In the genomic region with DNA sequence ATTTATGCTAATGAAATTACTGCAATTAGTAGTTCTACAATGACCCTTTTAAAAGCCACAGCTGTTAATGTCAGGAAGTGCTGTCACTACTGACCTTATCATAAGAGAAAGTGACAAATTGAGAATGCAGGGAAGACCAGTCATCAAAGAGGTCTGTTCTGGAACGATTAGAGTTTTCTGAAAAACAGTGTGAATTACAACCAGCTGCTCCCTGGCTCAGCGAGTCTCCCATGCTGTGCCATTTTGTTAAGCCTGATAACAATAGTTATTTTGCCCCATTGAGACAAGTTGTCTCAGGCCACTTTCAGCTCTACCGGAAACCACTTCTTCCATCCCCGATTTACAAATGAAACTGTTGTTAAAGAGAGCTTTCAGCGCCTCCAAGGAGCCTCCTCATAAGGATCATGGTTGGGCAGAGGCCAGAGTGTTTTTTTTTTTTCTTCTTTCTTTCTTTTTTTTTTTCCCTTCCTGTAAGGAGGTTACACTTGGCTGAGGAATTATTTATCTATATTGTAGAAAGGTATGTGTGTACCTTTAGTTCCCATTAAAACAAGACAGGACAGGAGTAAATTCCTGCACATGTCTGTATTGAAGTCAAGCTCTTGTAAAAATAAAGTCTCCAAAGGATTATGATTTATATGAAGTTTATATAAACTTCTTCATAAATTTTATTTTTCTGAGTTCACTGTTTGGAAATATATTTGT, we compare ENCODE assay signal across 15 cellular contexts.
A peak's percentile ranks its signal among the peaks of the same experiment; 100 is the strongest.
DNase-seq lines count a peak whose midpoint lies in the region; ATAC-seq, FAIRE-seq and TF ChIP-seq lines count a peak whose summit lies in the region.
"Had no signal": no experiment of that assay in that cellular context is flagged by ENCODE, and none has a peak within 500 bp of the region (broad histone marks: within the 10 kb centered on the region; RNA-seq: fewer than 3 reads in every experiment).

No MANE protein-coding gene starts in this region.

- H3K27me3 ChIP-seq in ACC112 (ENCODE audit: insufficient read depth, low read length) (peaks cover 3% of the 10 kb centered on the region; the same call in 1 of the 2 replicates), GM23338 (ENCODE audit: insufficient read depth) (no peaks in the 10 kb centered on the region), astrocyte (ENCODE audit: insufficient read depth, low read length) (no peaks in the 10 kb centered on the region), iPS-18a (ENCODE audit: control insufficient read depth, insufficient read depth, low read length) (no peaks in the 10 kb centered on the region), testis (no peaks in the 10 kb centered on the region), PC-3 (ENCODE audit: low read length) (peaks cover 48% of the 10 kb centered on the region)
- H3K27me3 ChIP-seq: transverse colon had no signal

- DNase-seq in GM23338 (ENCODE audit: low spot score) (peak; percentile 80), astrocyte (ENCODE audit: low read depth) (no peak), testis (no peak), PC-3 (no peak)
- DNase-seq: activated B cell treated with CpG ODN at 0.5 μM for 24 hours, BE2C, transverse colon had no signal

- H3K4me2 ChIP-seq in GM23338 = peak overlapping the region; percentile 12
- no peak overlapping the region for H3K4me2 ChIP-seq in astrocyte (ENCODE audit: low read length)
- H3K4me2 ChIP-seq in PC-3 (ENCODE audit: low read length) = no peak overlapping the region

- TF ChIP-seq CTCF in GM23338 (conservative IDR thresholded peaks at IDR 0.05; ENCODE audit: low read depth in 2 of 2) (no peak), astrocyte (IDR thresholded peaks at IDR 0.05; ENCODE audit: insufficient read depth, low read depth, low read length) (no peak), testis (IDR thresholded peaks at IDR 0.05) (no peak), PC-3 (conservative IDR thresholded peaks at IDR 0.05; ENCODE audit: low read depth, low read length) (no peak)

- no peak for FAIRE-seq in astrocyte (lab: Jason Lieb, UNC)
- FAIRE-seq: colon had no signal

- 19 to 32% methylated on average over 5 of the region's 5 CpGs for WGBS in testis, 2 donors

- TF ChIP-seq POLR2A in testis (IDR thresholded peaks at IDR 0.05) = no peak

- H3K4me3 ChIP-seq in ACC112 (ENCODE audit: low read depth, low read length) (no peak overlapping the region), GM23338 (peak overlapping the region; percentile 15; the same call in 1 of the 2 replicates), astrocyte (ENCODE audit: insufficient read depth, low read depth, low read length) (no peak overlapping the region), iPS-18a (ENCODE audit: low read length) (no peak overlapping the region), testis (no peak overlapping the region), PC-3 (ENCODE audit: low read length) (no peak overlapping the region)
- H3K4me3 ChIP-seq: transverse colon had no signal

- ATAC-seq in GM23338 (peak; percentile 68), HG03159 (IDR thresholded peaks at IDR 0.05; ENCODE audit: unreplicated experiment) (no peak), HG03025 (IDR thresholded peaks at IDR 0.05; ENCODE audit: low FRiP score, unreplicated experiment) (no peak), PC-3 (no peak)
- ATAC-seq: Right ventricle myocardium inferior had no signal

- CTCF ChIA-PET in PC-3 (lab: Charles Lee) = interaction anchor here (0.7 kb wide), 1 partner anchor 1436 kb away, joined by 7 read pairs; no protein-coding TSS in a partner anchor

- no peaks in the 10 kb centered on the region for H3K36me3 ChIP-seq in ACC112 (ENCODE audit: insufficient read depth, low read length)
- H3K36me3 ChIP-seq in GM23338 (ENCODE audit: insufficient read depth) = no peaks in the 10 kb centered on the region
- H3K36me3 ChIP-seq in astrocyte (ENCODE audit: insufficient read depth, low read length) = no peaks in the 10 kb centered on the region
- H3K36me3 ChIP-seq in iPS-18a (ENCODE audit: control insufficient read depth, low read depth, low read length) = no peaks in the 10 kb centered on the region
- H3K36me3 ChIP-seq in testis (ENCODE audit: low read depth, missing control alignments) = no peaks in the 10 kb centered on the region
- H3K36me3 ChIP-seq in PC-3 (ENCODE audit: low read depth, low read length) = no peaks in the 10 kb centered on the region
- H3K36me3 ChIP-seq: BE2C, transverse colon had no signal

- peaks cover 66% of the 10 kb centered on the region for H3K4me1 Mint-ChIP-seq in GM23338
- no peaks in the 10 kb centered on the region for H3K4me1 Mint-ChIP-seq in astrocyte (ENCODE audit: low read depth, unreplicated experiment)
- H3K4me1 Mint-ChIP-seq: activated B cell treated with CpG ODN at 0.5 μM for 24 hours, IgD-negative memory B cell had no signal

- no peaks in the 10 kb centered on the region; the same call in 2 of the 3 replicates for H3K9me3 Mint-ChIP-seq in GM23338
- no peaks in the 10 kb centered on the region for H3K9me3 Mint-ChIP-seq in astrocyte (ENCODE audit: unreplicated experiment)
- H3K9me3 Mint-ChIP-seq: activated B cell treated with CpG ODN at 0.5 μM for 24 hours; activated T-helper 2 cell treated with anti-CD3 and anti-CD28 coated beads, Interferon-gamma antibody, Interleukin-2, Interleukin-4, amounts not matched to agents 10 μg/mL and 5 μg/mL and 100 μg/mL, durations not matched to agents 14 hours and 24 hours and 36 hours; IgD-negative memory B cell had no signal

- BruUV-seq in PC-3 (replicated peaks; lab: Mats Ljungman, UMichigan) = no TSS peak

- peaks cover 5% of the 10 kb centered on the region for H3K27me3 Mint-ChIP-seq in GM23338 (ENCODE audit: insufficient read depth, low read depth, poor library complexity)
- H3K27me3 Mint-ChIP-seq in astrocyte (ENCODE audit: low read depth, unreplicated experiment) = peaks cover 5% of the 10 kb centered on the region

- H3K27ac Mint-ChIP-seq in GM23338 (peak overlapping the region; percentile 90), astrocyte (ENCODE audit: unreplicated experiment) (no peak overlapping the region)
- H3K27ac Mint-ChIP-seq: activated B cell treated with CpG ODN at 0.5 μM for 24 hours; activated T-helper 2 cell treated with anti-CD3 and anti-CD28 coated beads, Interferon-gamma antibody, Interleukin-2, Interleukin-4, amounts not matched to agents 10 μg/mL and 5 μg/mL and 100 μg/mL, durations not matched to agents 14 hours and 24 hours and 36 hours; IgD-negative memory B cell had no signal

- H4K20me1 ChIP-seq in GM23338 (replicated peaks; ENCODE audit: insufficient read depth) (no peaks in the 10 kb centered on the region), astrocyte (ENCODE audit: insufficient read depth, low read length) (no peaks in the 10 kb centered on the region), PC-3 (ENCODE audit: low read length) (no peaks in the 10 kb centered on the region)

- H3K4me1 ChIP-seq in ACC112 (ENCODE audit: control insufficient read depth, insufficient read depth, low read length, unreplicated experiment) (no peaks in the 10 kb centered on the region), GM23338 (ENCODE audit: insufficient read depth) (peaks cover 53% of the 10 kb centered on the region), astrocyte (ENCODE audit: insufficient read depth, low read length) (no peaks in the 10 kb centered on the region), iPS-18a (ENCODE audit: control insufficient read depth, low read depth, low read length) (peaks cover 47% of the 10 kb centered on the region), testis (no peaks in the 10 kb centered on the region), PC-3 (ENCODE audit: insufficient read depth, low read length) (no peaks in the 10 kb centered on the region)
- H3K4me1 ChIP-seq: BE2C had no signal

- peaks cover 3% of the 10 kb centered on the region; the same call in 1 of the 3 replicates for H3K36me3 Mint-ChIP-seq in GM23338 (ENCODE audit: low read depth)
- no peaks in the 10 kb centered on the region for H3K36me3 Mint-ChIP-seq in astrocyte (ENCODE audit: low read depth, unreplicated experiment)

- H2AFZ ChIP-seq in ACC112 (ENCODE audit: low read length, unreplicated experiment) = peak overlapping the region; percentile 18
- no peak overlapping the region for H2AFZ ChIP-seq in GM23338
- H2AFZ ChIP-seq in astrocyte (ENCODE audit: low read depth, low read length) = no peak overlapping the region
- no peak overlapping the region for H2AFZ ChIP-seq in PC-3 (ENCODE audit: low read length)

- H3K4me3 Mint-ChIP-seq in GM23338 = peak overlapping the region; percentile 37
- peak overlapping the region; percentile 47 for H3K4me3 Mint-ChIP-seq in astrocyte (ENCODE audit: unreplicated experiment)
- H3K4me3 Mint-ChIP-seq: activated B cell treated with CpG ODN at 0.5 μM for 24 hours, IgD-negative memory B cell had no signal

- no peak overlapping the region for H3K9ac ChIP-seq in astrocyte (ENCODE audit: low read length)
- peak overlapping the region; percentile 19 for H3K9ac ChIP-seq in iPS-18a (ENCODE audit: low read length)
- H3K9ac ChIP-seq in PC-3 (ENCODE audit: low read length) = no peak overlapping the region

- H3K27ac ChIP-seq in ACC112 (ENCODE audit: low read depth, low read length) (no peak overlapping the region), GM23338 (ENCODE audit: low read depth) (peak overlapping the region; percentile 61), astrocyte (ENCODE audit: low read depth, low read length) (no peak overlapping the region), iPS-18a (ENCODE audit: low read length) (no peak overlapping the region), testis (no peak overlapping the region), PC-3 (ENCODE audit: low read length) (no peak overlapping the region)

- no peaks in the 10 kb centered on the region for H3K9me3 ChIP-seq in astrocyte (ENCODE audit: insufficient read depth, low read depth, low read length)
- H3K9me3 ChIP-seq in iPS-18a (ENCODE audit: control insufficient read depth, low read depth, low read length) = no peaks in the 10 kb centered on the region
- H3K9me3 ChIP-seq in testis = no peaks in the 10 kb centered on the region
- H3K9me3 ChIP-seq in PC-3 (ENCODE audit: low read length) = no peaks in the 10 kb centered on the region
- H3K9me3 ChIP-seq: BE2C, transverse colon had no signal

- POLR2A ChIA-PET in PC-3 (lab: Charles Lee; ENCODE audit: unreplicated experiment) = interaction anchor here (0.5 kb wide), 1 partner anchor 345 kb away, joined by 10 read pairs; no protein-coding TSS in a partner anchor

- H3K9me2 ChIP-seq in GM23338 (ENCODE audit: insufficient read depth) (peaks cover 3% of the 10 kb centered on the region; the same call in 1 of the 2 replicates), PC-3 (replicated peaks; ENCODE audit: low read length) (no peaks in the 10 kb centered on the region)

- H3F3A ChIP-seq in GM23338 (replicated peaks; ENCODE audit: low read depth) (0 out of 2 replicates have a peak, but pooled peaks cover 4% of the 10 kb centered on the region), PC-3 (ENCODE audit: low read length, unreplicated experiment) (no peaks in the 10 kb centered on the region)

- no peaks in the 10 kb centered on the region for H3K79me2 ChIP-seq in ACC112 (ENCODE audit: control insufficient read depth, insufficient read depth, low read length, unreplicated experiment)
- no peaks in the 10 kb centered on the region for H3K79me2 ChIP-seq in GM23338 (replicated peaks; ENCODE audit: insufficient read depth)
- H3K79me2 ChIP-seq in astrocyte (ENCODE audit: insufficient read depth, low read length) = no peaks in the 10 kb centered on the region
- H3K79me2 ChIP-seq in PC-3 (ENCODE audit: low read length) = no peaks in the 10 kb centered on the region

- intact Hi-C loops in testis (cut with DNase I; ENCODE audit: low total_unique reads) = no loop called here
- intact Hi-C loops in PC-3 (cut with micrococcal nuclease) = no loop called here
